1 cellular context compared by ENCODE assay signal in the genomic region with DNA sequence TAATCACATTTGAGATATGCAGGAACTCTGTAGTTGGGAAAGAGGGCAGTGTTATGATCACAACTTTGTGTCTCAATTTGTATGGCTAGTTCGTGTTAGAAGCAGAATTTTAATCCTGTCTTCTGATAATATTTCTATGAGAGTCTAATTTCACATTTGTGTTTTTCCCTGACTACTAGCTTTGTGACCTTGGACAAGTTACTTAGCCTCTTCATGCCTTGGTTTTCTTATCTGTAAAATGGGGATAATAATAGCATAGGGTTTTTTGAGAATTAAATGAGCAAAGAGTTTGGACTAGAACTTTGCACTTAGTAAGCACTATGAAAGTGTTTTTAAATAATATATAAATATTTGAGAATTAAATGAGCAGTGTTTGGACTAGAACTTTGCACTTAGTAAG.
TF ChIP-seq lines count a peak whose summit lies in the region.

No MANE protein-coding gene starts in this region.

TF ChIP-seq in K562, 482 proteins besides CTCF, POLR2A, EP300 and RAD21 (continued from another document):
- TF ChIP-seq, protein P1, sequence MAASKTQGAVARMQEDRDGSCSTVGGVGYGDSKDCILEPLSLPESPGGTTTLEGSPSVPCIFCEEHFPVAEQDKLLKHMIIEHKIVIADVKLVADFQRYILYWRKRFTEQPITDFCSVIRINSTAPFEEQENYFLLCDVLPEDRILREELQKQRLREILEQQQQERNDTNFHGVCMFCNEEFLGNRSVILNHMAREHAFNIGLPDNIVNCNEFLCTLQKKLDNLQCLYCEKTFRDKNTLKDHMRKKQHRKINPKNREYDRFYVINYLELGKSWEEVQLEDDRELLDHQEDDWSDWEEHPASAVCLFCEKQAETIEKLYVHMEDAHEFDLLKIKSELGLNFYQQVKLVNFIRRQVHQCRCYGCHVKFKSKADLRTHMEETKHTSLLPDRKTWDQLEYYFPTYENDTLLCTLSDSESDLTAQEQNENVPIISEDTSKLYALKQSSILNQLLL (CRISPR knock-in tag; IDR thresholded peaks at IDR 0.05; ENCODE audit: borderline replicate concordance), result no peak
